Comparison of ENCODE assay signal across 10 cellular contexts in the genomic region with DNA sequence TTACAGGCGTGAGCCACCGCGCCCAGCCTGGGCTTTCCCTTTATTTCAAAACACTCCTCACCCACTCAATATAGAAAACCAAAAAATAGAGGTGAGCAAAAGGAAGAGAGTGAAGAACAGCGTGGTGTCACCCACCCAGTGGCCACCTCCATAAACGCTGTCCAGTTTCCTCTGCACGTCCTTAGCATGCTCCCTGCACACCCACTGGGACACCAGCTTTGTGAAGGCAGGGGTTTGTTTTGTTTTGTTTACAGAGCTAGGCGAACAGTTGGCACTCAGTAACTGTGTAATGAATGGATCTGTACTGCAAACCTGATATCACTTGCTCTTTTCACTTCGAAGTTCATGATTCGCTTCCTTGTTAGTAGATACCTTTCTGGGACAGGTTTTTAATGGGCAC.
"Had no signal": no experiment of that assay in that cellular context is flagged by ENCODE, and none has a peak within 500 bp of the region (broad histone marks: within the 10 kb centered on the region; RNA-seq: fewer than 3 reads in every experiment).

No MANE protein-coding gene starts in this region.

- H3K27me3 Mint-ChIP-seq: activated CD4-positive, alpha-beta T cell treated with anti-CD3 and anti-CD28 coated beads, Interleukin-2, amount 10 ng/mL, durations not matched to agents 24 days and 14 days; activated naive CD4-positive, alpha-beta T cell treated with anti-CD3 and anti-CD28 coated beads, Interleukin-2, amount 10 ng/mL, durations not matched to agents 7 days and 5 days had no signal

- DNase-seq: activated CD4-positive, alpha-beta T cell treated with anti-CD3 and anti-CD28 coated beads, Interleukin-2, amount 10 ng/mL, durations not matched to agents 24 days and 14 days; activated naive CD4-positive, alpha-beta T cell treated with anti-CD3 and anti-CD28 coated beads, Interleukin-2, amount 10 ng/mL, durations not matched to agents 7 days and 5 days; adrenal gland; endodermal cell; stimulated activated CD4-positive, alpha-beta T cell treated with anti-CD3 and anti-CD28 coated beads, Interleukin-1b, Interleukin-23, amount 100 ng/mL, for 48 hours; thyroid gland had no signal

- H3K27ac Mint-ChIP-seq: activated CD4-positive, alpha-beta T cell treated with anti-CD3 and anti-CD28 coated beads, Interleukin-2, amount 10 ng/mL, durations not matched to agents 24 days and 14 days; activated naive CD4-positive, alpha-beta T cell treated with anti-CD3 and anti-CD28 coated beads, Interleukin-2, amount 10 ng/mL, durations not matched to agents 7 days and 5 days; WTC11 had no signal

- FAIRE-seq: frontal cortex, TTC549, urothelium cell line had no signal

- ATAC-seq: WTC11 had no signal

- H3K4me3 Mint-ChIP-seq: activated CD4-positive, alpha-beta T cell treated with anti-CD3 and anti-CD28 coated beads, Interleukin-2, amount 10 ng/mL, durations not matched to agents 24 days and 14 days; activated naive CD4-positive, alpha-beta T cell treated with anti-CD3 and anti-CD28 coated beads, Interleukin-2, amount 10 ng/mL, durations not matched to agents 7 days and 5 days; endodermal cell; WTC11 had no signal

- H3K9me3 Mint-ChIP-seq: activated CD4-positive, alpha-beta T cell treated with anti-CD3 and anti-CD28 coated beads, Interleukin-2, amount 10 ng/mL, durations not matched to agents 24 days and 14 days; activated naive CD4-positive, alpha-beta T cell treated with anti-CD3 and anti-CD28 coated beads, Interleukin-2, amount 10 ng/mL, durations not matched to agents 7 days and 5 days; endodermal cell; WTC11 had no signal

- H3K36me3 Mint-ChIP-seq: WTC11 had no signal
